Comparison of ENCODE assay signal across 19 cellular contexts in the genomic region with DNA sequence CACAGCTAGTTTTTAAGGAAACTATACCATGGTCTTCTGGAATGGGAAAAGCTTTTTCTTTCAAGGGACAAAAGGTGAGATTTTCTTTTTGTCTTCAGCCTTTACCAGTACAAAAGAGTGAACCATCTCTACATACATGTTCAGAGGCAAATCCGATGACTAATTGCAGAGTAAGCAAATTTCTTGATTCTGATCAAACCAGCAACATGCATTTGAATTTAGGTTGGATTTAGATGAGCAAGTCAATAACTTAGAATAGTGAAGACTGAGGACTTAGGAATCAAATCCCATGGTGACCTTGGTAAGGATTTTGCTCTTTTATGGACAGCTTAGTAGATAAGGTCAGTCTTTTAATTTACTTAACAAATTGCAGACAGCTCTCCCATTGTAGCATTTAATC.
A peak's percentile ranks its signal among the peaks of the same experiment; 100 is the strongest.
DNase-seq lines count a peak whose midpoint lies in the region; FAIRE-seq and TF ChIP-seq lines count a peak whose summit lies in the region.
"Had no signal": no experiment of that assay in that cellular context is flagged by ENCODE, and none has a peak within 500 bp of the region (broad histone marks: within the 10 kb centered on the region; RNA-seq: fewer than 3 reads in every experiment).

No MANE protein-coding gene starts in this region.

- FAIRE-seq in astrocyte (lab: Jason Lieb, UNC): peak; percentile 62

- H3K27ac ChIP-seq in astrocyte (ENCODE audit: low read depth, low read length): peak overlapping the region; percentile 97
- peak overlapping the region in 3 of 4 donors; percentile 58 to 72 (median 72) for H3K27ac ChIP-seq in esophagus muscularis mucosa (replicated peaks in 1 of 4)
- peak overlapping the region; percentile 12 for H3K27ac ChIP-seq in stomach smooth muscle (ENCODE audit: low read length)

- H3K9me3 ChIP-seq in astrocyte (ENCODE audit: insufficient read depth, low read depth, low read length) (peaks cover 15% of the 10 kb centered on the region), esophagus muscularis mucosa (peaks cover 0 to 15% (median 8%) of the 10 kb centered on the region in 4 donors), stomach smooth muscle (ENCODE audit: control insufficient read depth in 2 of 2, low read length in 2 of 2) (peaks cover 0 to 3% of the 10 kb centered on the region in 2 donors)
- H3K9me3 ChIP-seq: testis had no signal

- H3K27ac Mint-ChIP-seq in HFFc6 (peak overlapping the region; percentile 91), astrocyte (ENCODE audit: unreplicated experiment) (peak overlapping the region; percentile 85)
- H3K27ac Mint-ChIP-seq: H9, natural killer cell, T-cell had no signal

- DNase-seq in HFFc6: no peak
- DNase-seq in astrocyte (ENCODE audit: low read depth): no peak
- DNase-seq in esophagus muscularis mucosa (ENCODE audit: extremely low spot score): no peak
- DNase-seq in G401 (ENCODE audit: low spot score): no peak
- DNase-seq in 8988T: no peak
- no peak for DNase-seq in stimulated activated CD4-positive, alpha-beta T cell treated with anti-CD3 and anti-CD28 coated beads, Interleukin-1b, Interleukin-23, amount 100 ng/mL, for 48 hours
- DNase-seq: activated CD4-positive, alpha-beta T cell treated with anti-CD3 and anti-CD28 coated beads for 48 hours; dermis blood vessel endothelial cell; erythroblast; H9; left colon; natural killer cell; NCI-H1417 treated with DMSO at 0.1 percent for 48 hours; NCI-H524; Right ventricle myocardium superior; T-cell; testis had no signal

- no peak for TF ChIP-seq POLR2A in esophagus muscularis mucosa (IDR thresholded peaks at IDR 0.05; ENCODE audit: low read depth)

- WGBS in esophagus muscularis mucosa: 78% methylated on average over 1 of the region's 1 CpG

- no peak overlapping the region for H2AFZ ChIP-seq in astrocyte (ENCODE audit: low read depth, low read length)

- intact Hi-C loops in esophagus muscularis mucosa (cut with DNase I): no loop called here

- H3K36me3 ChIP-seq in astrocyte (ENCODE audit: insufficient read depth, low read length): peaks cover 19% of the 10 kb centered on the region
- no peaks in the 10 kb centered on the region for H3K36me3 ChIP-seq in esophagus muscularis mucosa
- no peaks in the 10 kb centered on the region for H3K36me3 ChIP-seq in stomach smooth muscle (ENCODE audit: control insufficient read depth in 2 of 2, insufficient read depth in 2 of 2, low read length in 2 of 2)

- no peaks in the 10 kb centered on the region for H3K27me3 ChIP-seq in astrocyte (ENCODE audit: insufficient read depth, low read length)
- H3K27me3 ChIP-seq in esophagus muscularis mucosa: no peaks in the 10 kb centered on the region
- H3K27me3 ChIP-seq in stomach smooth muscle (ENCODE audit: control insufficient read depth in 1 of 2, insufficient read depth in 2 of 2, low read length in 2 of 2): no peaks in the 10 kb centered on the region
- H3K27me3 ChIP-seq: testis had no signal

- peaks cover 74% of the 10 kb centered on the region for H3K36me3 Mint-ChIP-seq in HFFc6 (ENCODE audit: low read depth)
- peaks cover 11% of the 10 kb centered on the region for H3K36me3 Mint-ChIP-seq in astrocyte (ENCODE audit: low read depth, unreplicated experiment)
- H3K36me3 Mint-ChIP-seq: activated naive CD4-positive, alpha-beta T cell treated with anti-CD3 and anti-CD28 coated beads, Interleukin-2, amount 50 U/mL, for 72 hours; natural killer cell; T-cell had no signal

- TF ChIP-seq EP300 in esophagus muscularis mucosa (IDR thresholded peaks at IDR 0.05): no peak

- peaks cover 3% of the 10 kb centered on the region for H4K20me1 ChIP-seq in astrocyte (ENCODE audit: insufficient read depth, low read length)

- in situ Hi-C loops in G401 (cut with HindIII; ENCODE audit: low sequenced_read_pairs): no loop called here

- no peak overlapping the region for H3K4me3 ChIP-seq in astrocyte (ENCODE audit: insufficient read depth, low read depth, low read length)
- no peak overlapping the region for H3K4me3 ChIP-seq in esophagus muscularis mucosa
- H3K4me3 ChIP-seq in stomach smooth muscle (ENCODE audit: low read length in 2 of 2): no peak overlapping the region
- H3K4me3 ChIP-seq: testis had no signal

- peaks cover 27% of the 10 kb centered on the region for H3K4me1 ChIP-seq in astrocyte (ENCODE audit: insufficient read depth, low read length)
- peaks cover 3 to 40% (median 30%) of the 10 kb centered on the region in 4 donors for H3K4me1 ChIP-seq in esophagus muscularis mucosa
- peaks cover 11% of the 10 kb centered on the region for H3K4me1 ChIP-seq in stomach smooth muscle (ENCODE audit: control insufficient read depth, insufficient read depth, low read length)

- peaks cover 85% of the 10 kb centered on the region for H3K4me1 Mint-ChIP-seq in HFFc6 (ENCODE audit: low read depth)
- peaks cover 36% of the 10 kb centered on the region for H3K4me1 Mint-ChIP-seq in astrocyte (ENCODE audit: low read depth, unreplicated experiment)
- H3K4me1 Mint-ChIP-seq: natural killer cell, T-cell had no signal

- H3K4me2 ChIP-seq in astrocyte (ENCODE audit: low read length): no peak overlapping the region

- H3K9ac ChIP-seq in astrocyte (ENCODE audit: low read length) (peak overlapping the region; percentile 99), stomach smooth muscle (ENCODE audit: low read length in 2 of 2) (no peak overlapping the region)

- TF ChIP-seq CTCF in HFFc6 (IDR thresholded peaks at IDR 0.05): no peak
- no peak for TF ChIP-seq CTCF in astrocyte (IDR thresholded peaks at IDR 0.05; ENCODE audit: insufficient read depth, low read depth, low read length)
- TF ChIP-seq CTCF in esophagus muscularis mucosa (IDR thresholded peaks at IDR 0.05): no peak

- H3K4me3 Mint-ChIP-seq in HFFc6: peak overlapping the region; percentile 96; the same call in 1 of the 2 replicates
- peak overlapping the region; percentile 3 for H3K4me3 Mint-ChIP-seq in astrocyte (ENCODE audit: unreplicated experiment)
- H3K4me3 Mint-ChIP-seq: H9, natural killer cell, T-cell had no signal

- peaks cover 95% of the 10 kb centered on the region for H3K79me2 ChIP-seq in astrocyte (ENCODE audit: insufficient read depth, low read length)

- H3K27me3 Mint-ChIP-seq in HFFc6 (ENCODE audit: insufficient read depth) (peaks cover 7% of the 10 kb centered on the region), astrocyte (ENCODE audit: low read depth, unreplicated experiment) (no peaks in the 10 kb centered on the region)

- H3K9me3 Mint-ChIP-seq in HFFc6 (peaks cover 26% of the 10 kb centered on the region), astrocyte (ENCODE audit: unreplicated experiment) (peaks cover 17% of the 10 kb centered on the region)
- H3K9me3 Mint-ChIP-seq: activated naive CD4-positive, alpha-beta T cell treated with anti-CD3 and anti-CD28 coated beads, Interleukin-2, amount 50 U/mL, for 72 hours; H9; natural killer cell; T-cell had no signal

Comparison
In these comparisons a context has a peak if more than half of its experiments do, and no peak if none do; other contexts are left out.
1. H3K27ac ChIP-seq: peak in every context shown above with its lines; median percentile 97 in astrocyte; 72 in esophagus muscularis mucosa; 12 in stomach smooth muscle.